8 cellular contexts compared by ENCODE assay signal in the genomic region with DNA sequence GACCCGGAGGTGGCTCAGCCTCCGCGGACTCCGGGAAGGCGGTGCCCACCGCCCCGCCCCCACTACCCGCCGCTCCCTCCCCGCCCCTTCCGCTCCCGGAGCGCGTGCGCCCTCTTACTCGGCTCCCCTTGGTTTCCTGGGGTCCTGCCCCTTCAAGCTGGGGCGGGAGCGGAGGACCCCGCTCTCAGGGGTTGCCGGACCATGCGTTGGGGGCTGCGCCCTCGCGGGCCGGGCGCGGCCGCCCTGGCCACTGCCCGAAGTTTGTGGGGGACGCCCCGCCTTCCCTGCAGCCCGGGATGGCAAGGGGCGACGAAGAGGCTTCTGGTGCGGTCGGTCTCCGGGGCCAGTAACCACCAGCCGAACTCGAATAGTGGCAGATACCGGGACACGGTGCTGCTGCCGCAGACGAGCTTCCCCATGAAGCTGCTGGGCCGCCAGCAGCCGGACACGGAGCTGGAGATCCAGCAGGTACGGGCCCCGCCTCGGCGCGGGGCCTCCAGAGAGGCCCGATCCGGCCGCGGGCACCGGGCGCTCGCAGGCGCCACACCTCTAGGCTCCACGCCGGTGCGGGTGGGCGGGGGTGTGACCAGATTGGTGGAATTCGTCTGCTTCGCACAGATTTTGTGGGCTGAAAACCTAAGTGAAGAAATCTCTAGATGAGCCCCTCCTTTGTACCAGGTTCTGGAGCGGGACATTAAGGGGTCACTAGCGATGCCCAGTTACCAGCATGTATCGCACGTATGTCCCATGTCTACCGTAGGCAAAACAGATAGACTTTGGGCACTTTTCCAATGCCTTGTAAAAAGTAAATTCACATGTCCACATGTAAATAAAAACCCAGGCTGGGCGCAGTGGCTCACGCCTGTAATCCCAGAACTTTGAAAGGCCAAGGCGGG. TPM values are rescaled to one million over a fixed set of nuclear protein-coding genes. Genes with fewer than 3 reads are reported as not detected.
DNase-seq lines count a peak whose midpoint lies in the region; ATAC-seq and TF ChIP-seq lines count a peak whose summit lies in the region.

TSS of gene IARS2 (plus strand) at position 117 of the 896 bp plus-strand sequence. CDS start at position 202, 85 bp downstream.

- DNase-seq in Daoy (ENCODE audit: low read depth): peak; percentile 91
- peak; percentile 86 to 87 for DNase-seq in SJSA1 (ENCODE audit: low read depth in 1 of 2, low spot score in 2 of 2)
- peak; percentile 94 for DNase-seq in activated naive CD4-positive, alpha-beta T cell treated with Interleukin-2 at 50 U/mL for 16 hours
- peak; percentile 93 for DNase-seq in germinal center (ENCODE audit: low spot score)
- DNase-seq in occipital lobe (lab: John Stamatoyannopoulos, UW): peak; percentile 79
- DNase-seq in suprapubic skin (ENCODE audit: low spot score in 2 of 2): peak; percentile 91 to 93

- H3K4me3 ChIP-seq in SJSA1 (peak within 1 kb of the TSS; percentile 89), suprapubic skin (peak within 1 kb of the TSS; percentile 79)

- WGBS in suprapubic skin: 4% methylated on average over 32 of the region's 73 CpGs

- H3K27ac ChIP-seq in KOPT-K1 (ENCODE audit: low read depth, low read length, poor library complexity, severe bottlenecking) (peak within 1 kb of the TSS; percentile 88), SJSA1 (peak within 1 kb of the TSS; percentile 14; the same call in 1 of the 2 replicates), suprapubic skin (peak within 1 kb of the TSS; percentile 84)

- H3K4me1 ChIP-seq in SJSA1 (replicated peaks) (no peaks in the 10 kb centered on the region; the same call in 1 of the 2 replicates), suprapubic skin (peaks cover 19% of the 10 kb centered on the region)

- H3K36me3 ChIP-seq in KOPT-K1 (ENCODE audit: insufficient read depth, low read length): peaks cover 29% of the 10 kb centered on the region
- peaks cover 30% of the 10 kb centered on the region for H3K36me3 ChIP-seq in SJSA1
- H3K36me3 ChIP-seq in suprapubic skin: peaks cover 23% of the 10 kb centered on the region

- no peak for TF ChIP-seq EP300 in suprapubic skin (IDR thresholded peaks at IDR 0.05)

- no peak for TF ChIP-seq CTCF in suprapubic skin (IDR thresholded peaks at IDR 0.05)

- no peaks in the 10 kb centered on the region for H3K9me3 ChIP-seq in KOPT-K1 (ENCODE audit: insufficient read depth, low read length, poor library complexity, severe bottlenecking)
- H3K9me3 ChIP-seq in SJSA1 (replicated peaks): no peaks in the 10 kb centered on the region
- no peaks in the 10 kb centered on the region for H3K9me3 ChIP-seq in suprapubic skin

- H3K27me3 ChIP-seq in SJSA1 (replicated peaks) (no peaks in the 10 kb centered on the region), suprapubic skin (no peaks in the 10 kb centered on the region)

- peak; percentile 67 for ATAC-seq in GM21737 (IDR thresholded peaks at IDR 0.05; ENCODE audit: unreplicated experiment)

- TF ChIP-seq POLR2A in suprapubic skin (IDR thresholded peaks at IDR 0.05): no peak

RNA-seq across cellular contexts. Expression of gene IARS2, which starts in this region (rescaled TPM):
- total RNA-seq in Daoy (2014; rRNA removed; shearing (Covaris generic)): 88.2 and 89.5 TPM in 2 replicates
- total RNA-seq in SJSA1 (2014; rRNA removed; shearing (Covaris generic)): 82.9 and 103 TPM in 2 replicates
- 71.4 TPM for total RNA-seq in occipital lobe
- total RNA-seq in suprapubic skin: 10 to 100 TPM; 49.7 to 73.3 (median 64.6) TPM

Comparison
In these comparisons a context has a peak if more than half of its experiments do, and no peak if none do; other contexts are left out.
1. Peak in every context shown above with its lines: DNase-seq, ATAC-seq, H3K4me3 ChIP-seq and H3K27ac ChIP-seq.
2. H3K27ac ChIP-seq: peak in every context shown above with its lines; median percentile 88 in KOPT-K1; 84 in suprapubic skin; 14 in SJSA1.